Comparison of ENCODE assay signal across 1 cellular context in the genomic region with DNA sequence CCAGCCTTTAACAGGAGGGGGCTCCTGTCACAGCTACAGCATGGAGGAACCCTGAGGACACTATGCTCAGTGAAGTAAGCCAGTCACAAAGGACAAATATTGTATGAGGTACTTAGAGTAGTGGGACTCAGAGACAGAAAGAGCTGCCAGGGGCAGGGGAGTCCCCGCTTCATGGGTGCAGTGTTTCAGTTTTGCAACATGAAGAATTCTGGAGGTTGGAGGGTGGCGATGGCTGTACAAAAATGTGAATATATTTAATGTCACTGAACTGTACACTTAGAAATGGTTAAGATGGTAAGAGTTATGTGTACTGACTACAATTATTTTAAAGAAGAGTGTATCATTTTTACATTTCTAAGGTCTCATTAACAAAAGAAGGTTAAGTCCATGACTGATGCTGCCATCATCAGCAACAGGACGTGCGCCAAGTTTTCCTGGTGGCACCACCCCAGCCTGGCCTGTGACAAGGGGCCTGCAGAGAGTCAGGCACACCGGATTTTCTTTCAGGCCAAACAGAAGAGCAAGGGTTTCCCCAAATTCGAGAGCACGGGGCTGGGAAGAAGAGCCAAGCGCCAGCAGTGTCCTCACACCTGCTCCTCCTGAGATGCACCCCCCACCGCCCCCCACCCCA.
TF ChIP-seq lines count a peak whose summit lies in the region.

No MANE protein-coding gene starts in this region.

TF ChIP-seq in HepG2, 621 proteins besides CTCF, POLR2A, EP300 and RAD21:
- TF ChIP-seq YY1 (IDR thresholded peaks at IDR 0.05; ENCODE audit: insufficient read depth, insufficient replicate concordance, low read depth, low read length) (peak; percentile 1), ZSCAN9 (CRISPR knock-in tag; IDR thresholded peaks at IDR 0.05; ENCODE audit: borderline replicate concordance) (no peak)
TF ChIP-seq in HepG2: peak in this region for 1.
